In genomic region chr17:69762766-69763165, GRCh38 we compare ENCODE assay signal across 27 cellular contexts.
A peak's percentile ranks its signal among the peaks of the same experiment; 100 is the strongest.
DNase-seq lines count a peak whose midpoint lies in the region; ATAC-seq and TF ChIP-seq lines count a peak whose summit lies in the region.
"Had no signal": no experiment of that assay in that cellular context is flagged by ENCODE, and none has a peak within 500 bp of the region (broad histone marks: within the 10 kb centered on the region; RNA-seq: fewer than 3 reads in every experiment).

No MANE protein-coding gene starts in this region.

- H2AFZ ChIP-seq in SK-N-SH (ENCODE audit: low read depth) = no peak overlapping the region
- H2AFZ ChIP-seq in fibroblast of lung (ENCODE audit: low read length) = no peak overlapping the region
- H2AFZ ChIP-seq: GM23338 had no signal

- DNase-seq in SK-N-SH = no peak
- no peak for DNase-seq in SJSA1 (ENCODE audit: low read depth in 1 of 2, low spot score in 2 of 2)
- DNase-seq in fibroblast of lung (ENCODE audit: low read depth in 2 of 2) = no peak
- DNase-seq in suprapubic skin (ENCODE audit: low spot score in 2 of 2) = no peak
- no peak for DNase-seq in erythroblast (lab: John Stamatoyannopoulos, UW)
- DNase-seq: activated CD4-positive, alpha-beta T cell treated with anti-CD3 and anti-CD28 coated beads, Interleukin-2, amount 50 U/mL, for 1 hour; activated naive CD4-positive, alpha-beta T cell treated with anti-CD3 and anti-CD28 coated beads, Interleukin-2, amount 10 ng/mL, durations not matched to agents 7 days and 5 days; effector memory CD8-positive, alpha-beta T cell; left ventricle myocardium superior; MM.1S; natural killer cell; NCI-H1417 treated with DMSO at 0.1 percent for 48 hours; NCI-H2081 treated with DMSO at 0.1 percent for 48 hours; occipital lobe; OCI-M1 had no signal

- H3K9ac ChIP-seq in SK-N-SH (no peak overlapping the region), fibroblast of lung (ENCODE audit: insufficient read depth, low read length) (no peak overlapping the region)

- TF ChIP-seq POLR2A in suprapubic skin (IDR thresholded peaks at IDR 0.05) (no peak), erythroblast (IDR thresholded peaks at IDR 0.05; ENCODE audit: low read length) (no peak)

- H3K9me2 ChIP-seq in SK-N-SH = no peaks in the 10 kb centered on the region

- H4K20me1 ChIP-seq in SK-N-SH (ENCODE audit: insufficient read depth) (no peaks in the 10 kb centered on the region), fibroblast of lung (ENCODE audit: control insufficient read depth, extremely low read depth, insufficient read depth, low read length) (no peaks in the 10 kb centered on the region)

- no peaks in the 10 kb centered on the region for H3K79me2 ChIP-seq in SK-N-SH (ENCODE audit: insufficient read depth)
- no peaks in the 10 kb centered on the region for H3K79me2 ChIP-seq in fibroblast of lung (ENCODE audit: control insufficient read depth, insufficient read depth, low read length)

- H3K36me3 ChIP-seq in SK-N-SH (replicated peaks in 1 of 2; ENCODE audit: control insufficient read depth in 1 of 2, insufficient read depth in 2 of 2, low read length in 1 of 2) = no peaks in the 10 kb centered on the region
- H3K36me3 ChIP-seq in SJSA1 = no peaks in the 10 kb centered on the region; the same call in 1 of the 2 replicates
- H3K36me3 ChIP-seq in fibroblast of lung (ENCODE audit: control insufficient read depth, insufficient read depth, low read length) = no peaks in the 10 kb centered on the region
- no peaks in the 10 kb centered on the region for H3K36me3 ChIP-seq in suprapubic skin
- H3K36me3 ChIP-seq: cardiac muscle cell had no signal

- no peak for TF ChIP-seq RAD21 in SK-N-SH (IDR thresholded peaks at IDR 0.05; ENCODE audit: low read length)

- TF ChIP-seq EP300 in SK-N-SH (IDR thresholded peaks at IDR 0.05; ENCODE audit: borderline replicate concordance in 1 of 2, low read depth in 1 of 2, low read length in 1 of 2) (no peak), suprapubic skin (IDR thresholded peaks at IDR 0.05) (no peak)

- no peak overlapping the region for H3K27ac ChIP-seq in SK-N-SH (ENCODE audit: low read depth in 2 of 2, low read length in 1 of 2)
- H3K27ac ChIP-seq in SJSA1 = peak overlapping the region; percentile 97
- peak overlapping the region; percentile 70 for H3K27ac ChIP-seq in fibroblast of lung (ENCODE audit: insufficient read depth, low read length)
- peak overlapping the region; percentile 32 for H3K27ac ChIP-seq in suprapubic skin
- H3K27ac ChIP-seq: 22Rv1, cardiac muscle cell, coronary artery had no signal

- 0 out of 2 replicates have a peak overlapping the region, but pooled peaks have one; percentile 14 for H3K4me2 ChIP-seq in SK-N-SH
- H3K4me2 ChIP-seq in fibroblast of lung (ENCODE audit: extremely low read depth, insufficient read depth, low read length) = no peak overlapping the region
- H3K4me2 ChIP-seq: GM23338 had no signal

- CTCF ChIA-PET in SK-N-SH (lab: Yijun Ruan, JAX) = interaction anchor here (0.9 to 1.2 kb wide), 4 partner anchors 9 to 154 kb away, joined by 3 to 5 read pairs (median 4); no protein-coding TSS in a partner anchor

- POLR2A ChIA-PET in SK-N-SH (lab: Yijun Ruan, JAX) = no interaction called here

- H3K27me3 ChIP-seq in SK-N-SH (ENCODE audit: insufficient read depth) (no peaks in the 10 kb centered on the region), SJSA1 (replicated peaks) (no peaks in the 10 kb centered on the region), fibroblast of lung (ENCODE audit: control insufficient read depth, insufficient read depth, low read length) (no peaks in the 10 kb centered on the region), suprapubic skin (no peaks in the 10 kb centered on the region)
- H3K27me3 ChIP-seq: cardiac muscle cell had no signal

- no peak for TF ChIP-seq CTCF in SK-N-SH (IDR thresholded peaks at IDR 0.05)
- TF ChIP-seq CTCF in fibroblast of lung (conservative IDR thresholded peaks at IDR 0.05 in 1 of 2, IDR thresholded peaks at IDR 0.05 in 1 of 2; ENCODE audit: low read depth in 1 of 2, low read length in 2 of 2) = no peak
- TF ChIP-seq CTCF in suprapubic skin (IDR thresholded peaks at IDR 0.05) = no peak

- no peak overlapping the region for H3K4me3 ChIP-seq in SK-N-SH (ENCODE audit: low read depth in 2 of 2, low read length in 1 of 2)
- H3K4me3 ChIP-seq in SJSA1 = no peak overlapping the region
- no peak overlapping the region for H3K4me3 ChIP-seq in fibroblast of lung (replicated peaks in 1 of 4; ENCODE audit: control extremely low read depth in 1 of 4, insufficient read depth in 1 of 4, low read depth in 3 of 4, low read length in 4 of 4)
- no peak overlapping the region for H3K4me3 ChIP-seq in suprapubic skin
- H3K4me3 ChIP-seq: cardiac muscle cell, coronary artery, GM12878, GM23338, K562, skin epidermis had no signal

- ATAC-seq in SK-N-SH treated with all-trans-retinoic acid at 6 μM for 48 hours (no peak; the same call in 2 of the 3 replicates), HG03520 (IDR thresholded peaks at IDR 0.05; ENCODE audit: unreplicated experiment) (no peak), HG03571 (IDR thresholded peaks at IDR 0.05; ENCODE audit: unreplicated experiment) (no peak)
- ATAC-seq: effector memory CD8-positive, alpha-beta T cell; GM12878; GM23338; K562; left ventricle myocardium superior; natural killer cell; Right ventricle myocardium inferior; WTC11 had no signal

- H3K4me1 ChIP-seq in SK-N-SH (ENCODE audit: control insufficient read depth in 1 of 2, insufficient read depth in 2 of 2, low read depth in 1 of 2, low read length in 1 of 2) = peaks cover 0 to 18% of the 10 kb centered on the region in 2 experiments; a peak in 2 of 4 replicates
- peaks cover 49% of the 10 kb centered on the region for H3K4me1 ChIP-seq in SJSA1 (replicated peaks)
- H3K4me1 ChIP-seq in fibroblast of lung (ENCODE audit: control insufficient read depth, extremely low read depth, insufficient read depth, low read length) = peaks cover 24% of the 10 kb centered on the region
- peaks cover 20% of the 10 kb centered on the region for H3K4me1 ChIP-seq in suprapubic skin

- WGBS in SK-N-SH (ENCODE audit: low lambda C conversion rate) = 90% methylated on average over 2 of the region's 2 CpGs
- 88% methylated on average over 2 of the region's 2 CpGs for WGBS in suprapubic skin

- peaks cover 12% of the 10 kb centered on the region for H3F3A ChIP-seq in SK-N-SH (replicated peaks; ENCODE audit: insufficient read depth)

- H3K9me3 ChIP-seq in SK-N-SH = no peaks in the 10 kb centered on the region
- H3K9me3 ChIP-seq in SJSA1 (replicated peaks) = no peaks in the 10 kb centered on the region
- H3K9me3 ChIP-seq in fibroblast of lung (ENCODE audit: control insufficient read depth, insufficient read depth, low read depth, low read length) = no peaks in the 10 kb centered on the region
- no peaks in the 10 kb centered on the region for H3K9me3 ChIP-seq in suprapubic skin

TF ChIP-seq in SK-N-SH, 30 proteins besides CTCF, POLR2A, EP300 and RAD21 (continues in another document):
- TF ChIP-seq CHD2 (IDR thresholded peaks at IDR 0.05; ENCODE audit: low read length, partially characterized antibody) (no peak), ELF1 (IDR thresholded peaks at IDR 0.05) (no peak), SMC3 (IDR thresholded peaks at IDR 0.05; ENCODE audit: low read depth, low read length) (no peak), YY1 (IDR thresholded peaks at IDR 0.05; ENCODE audit: low read depth) (no peak), MAX (IDR thresholded peaks at IDR 0.05; ENCODE audit: low read depth) (no peak)

TF ChIP-seq in SK-N-SH treated with all-trans-retinoic acid at 6 μM for 48 hours, 23 proteins besides CTCF, POLR2A, EP300 and RAD21:
- no peak for TF ChIP-seq ZNF8 (CRISPR knock-in tag; IDR thresholded peaks at IDR 0.05)
- TF ChIP-seq CSDC2 (CRISPR knock-in tag; IDR thresholded peaks at IDR 0.05) = no peak
- TF ChIP-seq POU6F1 (CRISPR knock-in tag; IDR thresholded peaks at IDR 0.05; ENCODE audit: borderline replicate concordance, low read depth) = no peak

Comparison
In these comparisons a context has a peak if more than half of its experiments do, and no peak if none do; other contexts are left out.
1. H3K27ac ChIP-seq: peak in SJSA1 (single experiment), fibroblast of lung (single experiment) and suprapubic skin (single experiment); none in SK-N-SH (0 of 2).